Comparison of ENCODE assay signal across 8 cellular contexts in genomic region chr10:68096913-68097509, GRCh38. TPM values are rescaled to one million over a fixed set of nuclear protein-coding genes. Genes with fewer than 3 reads are reported as not detected.
DNase-seq lines count a peak whose midpoint lies in the region; ATAC-seq and TF ChIP-seq lines count a peak whose summit lies in the region.

No MANE protein-coding gene starts in this region.

- peak overlapping the region; percentile 58 for H3K4me2 ChIP-seq in PC-3 (ENCODE audit: low read length)

- no peak for TF ChIP-seq CTCF in PC-3 (conservative IDR thresholded peaks at IDR 0.05; ENCODE audit: low read depth, low read length)
- no peak for TF ChIP-seq CTCF in esophagus squamous epithelium (IDR thresholded peaks at IDR 0.05)

- H3K4me3 Mint-ChIP-seq in CD4-positive, alpha-beta memory T cell: no peak overlapping the region
- no peak overlapping the region for H3K4me3 Mint-ChIP-seq in activated T-cell treated with anti-CD3 and anti-CD28 coated beads, Interleukin-2, amount 50 U/mL, for 24 hours

- H3K27me3 Mint-ChIP-seq in CD4-positive, alpha-beta memory T cell: no peaks in the 10 kb centered on the region
- H3K27me3 Mint-ChIP-seq in activated T-cell treated with anti-CD3 and anti-CD28 coated beads, Interleukin-2, amount 50 U/mL, for 24 hours: no peaks in the 10 kb centered on the region

- H3K4me1 Mint-ChIP-seq in CD4-positive, alpha-beta memory T cell: no peaks in the 10 kb centered on the region
- no peaks in the 10 kb centered on the region for H3K4me1 Mint-ChIP-seq in activated T-cell treated with anti-CD3 and anti-CD28 coated beads, Interleukin-2, amount 50 U/mL, for 24 hours (ENCODE audit: low read depth)

- peak overlapping the region; percentile 68 for H3K9ac ChIP-seq in PC-3 (ENCODE audit: low read length)

- intact Hi-C loops in PC-3 (cut with micrococcal nuclease) (loop anchor here (1.0 to 5.0 kb wide), 3 partner anchors 9 to 280 kb away; no protein-coding TSS in a partner anchor), esophagus squamous epithelium (cut with DNase I) (no loop called here)
- intact Hi-C loops in CD4-positive, alpha-beta memory T cell (cut with micrococcal nuclease): no loop called here

- H3K36me3 ChIP-seq in PC-3 (ENCODE audit: low read depth, low read length): peaks cover 28% of the 10 kb centered on the region
- H3K36me3 ChIP-seq in esophagus squamous epithelium: no peaks in the 10 kb centered on the region
- H3K36me3 ChIP-seq in CD4-positive, alpha-beta memory T cell (ENCODE audit: insufficient read depth, low read length): no peaks in the 10 kb centered on the region
- H3K36me3 ChIP-seq in HAP-1 (replicated peaks): no peaks in the 10 kb centered on the region

- H3K27ac ChIP-seq in PC-3 (ENCODE audit: low read length): peak overlapping the region; percentile 94
- H3K27ac ChIP-seq in esophagus squamous epithelium: peak overlapping the region in 3 of 4 donors; percentile 19 to 68 (median 64)
- H3K27ac ChIP-seq in CD4-positive, alpha-beta memory T cell (ENCODE audit: low read depth, low read length): no peak overlapping the region

- no peak overlapping the region for H3K27ac Mint-ChIP-seq in CD4-positive, alpha-beta memory T cell
- H3K27ac Mint-ChIP-seq in activated T-cell treated with anti-CD3 and anti-CD28 coated beads, Interleukin-2, amount 50 U/mL, for 24 hours: no peak overlapping the region

- H3K9me3 ChIP-seq in PC-3 (ENCODE audit: low read length) (no peaks in the 10 kb centered on the region), esophagus squamous epithelium (no peaks in the 10 kb centered on the region), HAP-1 (no peaks in the 10 kb centered on the region)
- no peaks in the 10 kb centered on the region for H3K9me3 ChIP-seq in CD4-positive, alpha-beta memory T cell (ENCODE audit: control insufficient read depth in 1 of 2, low read length in 2 of 2)

- in situ Hi-C loops in HAP-1 (cut with MboI; ENCODE audit: low sequenced_read_pairs): no loop called here

- H3K9me2 ChIP-seq in PC-3 (replicated peaks; ENCODE audit: low read length): no peaks in the 10 kb centered on the region

- H3K36me3 Mint-ChIP-seq in CD4-positive, alpha-beta memory T cell: no peaks in the 10 kb centered on the region
- H3K36me3 Mint-ChIP-seq in activated T-cell treated with anti-CD3 and anti-CD28 coated beads, Interleukin-2, amount 50 U/mL, for 24 hours (ENCODE audit: low read depth): no peaks in the 10 kb centered on the region

- 37 to 40% methylated on average over 4 of the region's 4 CpGs for WGBS in esophagus squamous epithelium, 2 donors

- peak; percentile 75 for ATAC-seq in PC-3

- no peak overlapping the region for H2AFZ ChIP-seq in PC-3 (ENCODE audit: low read length)

- H3K9me3 Mint-ChIP-seq in CD4-positive, alpha-beta memory T cell: no peaks in the 10 kb centered on the region
- no peaks in the 10 kb centered on the region for H3K9me3 Mint-ChIP-seq in activated T-cell treated with anti-CD3 and anti-CD28 coated beads, Interleukin-2, amount 50 U/mL, for 24 hours

- no peak for TF ChIP-seq POLR2A in esophagus squamous epithelium (IDR thresholded peaks at IDR 0.05)

- DNase-seq in GM04503 (ENCODE audit: low read depth) (peak; percentile 79), PC-3 (peak; percentile 99), esophagus squamous epithelium (lab: John Stamatoyannopoulos, UW) (no peak), pons (ENCODE audit: low spot score) (peak; percentile 17), HAP-1 (ENCODE audit: low spot score in 2 of 2) (no peak), DMS79 (lab: John Stamatoyannopoulos, UW) (no peak)
- DNase-seq in CD4-positive, alpha-beta memory T cell: no peak
- DNase-seq in activated T-cell treated with anti-CD3 and anti-CD28 coated beads, Interleukin-2, amount 50 U/mL, for 24 hours: no peak

- H4K20me1 ChIP-seq in PC-3 (ENCODE audit: low read length): no peaks in the 10 kb centered on the region

- CTCF ChIA-PET in PC-3 (lab: Charles Lee): interaction anchor here (0.5 kb wide), 1 partner anchor 17 kb away, joined by 4 read pairs; no protein-coding TSS in a partner anchor
- CTCF ChIA-PET in CD4-positive, alpha-beta memory T cell (lab: Charles Lee; ENCODE audit: partially characterized antibody): no interaction called here

- H3K27me3 ChIP-seq in PC-3 (ENCODE audit: low read length) (no peaks in the 10 kb centered on the region), esophagus squamous epithelium (no peaks in the 10 kb centered on the region), HAP-1 (ENCODE audit: low read depth) (no peaks in the 10 kb centered on the region)
- H3K27me3 ChIP-seq in CD4-positive, alpha-beta memory T cell (ENCODE audit: insufficient read depth, low read length): no peaks in the 10 kb centered on the region

- H3K79me2 ChIP-seq in PC-3 (ENCODE audit: low read length): peaks cover 85% of the 10 kb centered on the region

- no TSS peak for BruUV-seq in PC-3 (replicated peaks; lab: Mats Ljungman, UMichigan)

- POLR2A ChIA-PET in PC-3 (lab: Charles Lee; ENCODE audit: unreplicated experiment): interaction anchor here (0.5 to 0.7 kb wide), 4 partner anchors 13 to 114 kb away, joined by 3 to 11 read pairs (median 5); no protein-coding TSS in a partner anchor
- POLR2A ChIA-PET in CD4-positive, alpha-beta memory T cell (lab: Charles Lee; ENCODE audit: partially characterized antibody): no interaction called here

- H3K4me3 ChIP-seq in PC-3 (ENCODE audit: low read length) (peak overlapping the region; percentile 10; the same call in 1 of the 2 replicates), esophagus squamous epithelium (no peak overlapping the region), HAP-1 (no peak overlapping the region)
- no peak overlapping the region for H3K4me3 ChIP-seq in CD4-positive, alpha-beta memory T cell (ENCODE audit: low read length in 2 of 2)

- H3F3A ChIP-seq in PC-3 (ENCODE audit: low read length, unreplicated experiment): peaks cover 25% of the 10 kb centered on the region

- H3K4me1 ChIP-seq in PC-3 (ENCODE audit: insufficient read depth, low read length) (peaks cover 95% of the 10 kb centered on the region), esophagus squamous epithelium (peaks cover 0 to 27% (median 0%) of the 10 kb centered on the region in 3 donors), HAP-1 (peaks cover 5% of the 10 kb centered on the region; the same call in 1 of the 2 replicates)
- H3K4me1 ChIP-seq in CD4-positive, alpha-beta memory T cell (ENCODE audit: insufficient read depth, low read length): no peaks in the 10 kb centered on the region

RNA-seq across cellular contexts. Expression of gene MYPN, which starts 12.3 kb away (rescaled TPM):
- total RNA-seq in PC-3 (2014; rRNA removed) (6.0 and 7.1 TPM in 2 replicates), esophagus squamous epithelium (not detected)
- not detected for total RNA-seq in CD4-positive, alpha-beta memory T cell
- polyA plus RNA-seq in CD4-positive, alpha-beta memory T cell: not detected

RNA-seq across cellular contexts. Expression of gene HERC4, which starts 21.9 kb away (rescaled TPM):
- total RNA-seq in PC-3 (2014; rRNA removed): 57.4 and 74.4 TPM in 2 replicates
- 10 to 100 TPM; 23.6 to 47.5 (median 35.0) TPM for total RNA-seq in esophagus squamous epithelium
- total RNA-seq in CD4-positive, alpha-beta memory T cell: 100 to 1,000 TPM; 104 to 117 TPM
- 10 to 100 TPM; 15.7 to 28.4 TPM for polyA plus RNA-seq in CD4-positive, alpha-beta memory T cell

Comparison
In these comparisons a context has a peak if more than half of its experiments do, and no peak if none do; other contexts are left out.
1. DNase-seq: peak in GM04503 (single experiment), PC-3 (single experiment) and pons (single experiment); none in esophagus squamous epithelium (single experiment), CD4-positive, alpha-beta memory T cell (0 of 5), activated T-cell treated with anti-CD3 and anti-CD28 coated beads, Interleukin-2, amount 50 U/mL, for 24 hours (single experiment), HAP-1 (0 of 2) and DMS79 (single experiment).